Comparison of ENCODE assay signal across 25 cellular contexts in the genomic region with DNA sequence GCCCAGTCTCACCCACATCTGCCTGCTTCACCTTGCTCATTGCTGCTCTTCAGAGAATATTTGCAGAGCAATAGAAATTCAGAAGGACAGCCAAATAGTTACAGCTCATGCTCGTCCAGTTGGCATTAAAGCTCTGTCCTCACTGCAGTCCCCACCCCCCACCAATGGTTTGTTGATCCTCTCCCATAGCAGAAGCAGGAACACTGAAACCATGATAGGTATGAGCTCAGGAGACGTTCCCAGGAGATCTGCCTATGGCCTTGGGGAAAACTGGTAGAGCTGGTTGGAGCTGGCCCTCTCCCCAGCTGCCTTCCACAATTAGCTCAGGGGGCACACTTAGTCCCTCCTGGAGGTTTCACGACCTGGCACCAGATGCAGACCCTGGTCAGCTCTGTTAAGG.
DNase-seq lines count a peak whose midpoint lies in the region; ATAC-seq and TF ChIP-seq lines count a peak whose summit lies in the region.
"Had no signal": no experiment of that assay in that cellular context is flagged by ENCODE, and none has a peak within 500 bp of the region (broad histone marks: within the 10 kb centered on the region; RNA-seq: fewer than 3 reads in every experiment).

No MANE protein-coding gene starts in this region.

- H3K14ac ChIP-seq in neuronal stem cell (ENCODE audit: low read length), result no peak overlapping the region

- no peaks in the 10 kb centered on the region for H3K79me2 ChIP-seq in MM.1S (ENCODE audit: low read length)

- H3K4me1 ChIP-seq in foreskin keratinocyte (no peaks in the 10 kb centered on the region), neuronal stem cell (ENCODE audit: control insufficient read depth in 2 of 2, insufficient read depth in 1 of 2, low read depth in 1 of 2, low read length in 2 of 2) (no peaks in the 10 kb centered on the region), MM.1S (ENCODE audit: low read length) (no peaks in the 10 kb centered on the region)
- H3K4me1 ChIP-seq: BLaER1 treated with 17β-estradiol and CSF1 and Interleukin-3, amounts not matched to agents 10 nM and 100 nM; gastroesophageal sphincter; pancreas had no signal

- DNase-seq in DMS53 (lab: John Stamatoyannopoulos, UW) (peak; percentile 56), NCI-H2196 (lab: John Stamatoyannopoulos, UW; ENCODE audit: unreplicated experiment) (peak; percentile 43), foreskin keratinocyte (no peak), neuronal stem cell (ENCODE audit: low spot score) (no peak), glomerular visceral epithelial cell (ENCODE audit: extremely low spot score) (no peak), RWPE1 (ENCODE audit: low spot score) (no peak), MM.1S (no peak)
- DNase-seq: activated B cell treated with CpG ODN at 0.5 μM for 24 hours; activated CD4-positive, alpha-beta memory T cell treated with anti-CD3 and anti-CD28 coated beads for 36 hours; activated effector memory CD4-positive, alpha-beta T cell treated with Interleukin-2 at 50 U/mL for 16 hours; effector CD4-positive, alpha-beta T cell; esophagus squamous epithelium; H9; kidney glomerular epithelial cell; natural killer cell; NCI-H1048; NCI-H2107; NCI-H524; stimulated activated CD8-positive, alpha-beta memory T cell treated with anti-CD3 and anti-CD28 coated beads, Interleukin-4, amount 100 ng/mL, for 48 hours had no signal

- H3K9me2 ChIP-seq in MM.1S (replicated peaks; ENCODE audit: insufficient read depth, low read length), result no peaks in the 10 kb centered on the region

- TF ChIP-seq CTCF in foreskin keratinocyte (conservative IDR thresholded peaks at IDR 0.05) (no peak), RWPE1 (conservative IDR thresholded peaks at IDR 0.05; ENCODE audit: low read depth) (no peak), MM.1S (IDR thresholded peaks at IDR 0.05; ENCODE audit: low read length) (no peak)

- no peaks in the 10 kb centered on the region for H3K9me3 ChIP-seq in neuronal stem cell (replicated peaks in 1 of 2; ENCODE audit: control insufficient read depth in 2 of 2, insufficient read depth in 1 of 2, low read depth in 1 of 2, low read length in 2 of 2)
- H3K9me3 ChIP-seq in MM.1S (replicated peaks; ENCODE audit: insufficient read depth, low read length), result no peaks in the 10 kb centered on the region
- H3K9me3 ChIP-seq: BLaER1 treated with 17β-estradiol and CSF1 and Interleukin-3, amounts not matched to agents 10 nM and 100 nM; esophagus squamous epithelium; gastroesophageal sphincter; pancreas had no signal

- no peak overlapping the region for H2BK15ac ChIP-seq in neuronal stem cell (ENCODE audit: low read length)

- no CpG with 5 or more reads among the region's 3 CpGs for WGBS in neuronal stem cell (ENCODE audit: extremely low coverage in 2 of 2, insufficient read length in 2 of 2, insufficient replicate concordance in 1 of 2), 2 donors

- no peaks in the 10 kb centered on the region for H3K27me3 ChIP-seq in foreskin keratinocyte
- H3K27me3 ChIP-seq in neuronal stem cell (ENCODE audit: control insufficient read depth in 3 of 3, insufficient read depth in 3 of 3, low read depth in 1 of 3, low read length in 3 of 3), result no peaks in the 10 kb centered on the region
- H3K27me3 ChIP-seq in MM.1S (replicated peaks; ENCODE audit: insufficient read depth, low read length), result no peaks in the 10 kb centered on the region
- H3K27me3 ChIP-seq: BLaER1 treated with 17β-estradiol and CSF1 and Interleukin-3, amounts not matched to agents 10 nM and 100 nM; esophagus squamous epithelium; gastroesophageal sphincter; pancreas had no signal

- H3K18ac ChIP-seq in neuronal stem cell (ENCODE audit: low read length), result no peak overlapping the region

- H2AFZ ChIP-seq in neuronal stem cell (ENCODE audit: low read length), result peak overlapping the region; percentile 59
- no peak overlapping the region for H2AFZ ChIP-seq in MM.1S (ENCODE audit: low read length)

- no peak overlapping the region for H3K4me3 ChIP-seq in neuronal stem cell (ENCODE audit: low read length in 2 of 2)
- H3K4me3 ChIP-seq in MM.1S (ENCODE audit: low read length), result no peak overlapping the region
- H3K4me3 ChIP-seq: BLaER1 treated with 17β-estradiol and CSF1 and Interleukin-3, amounts not matched to agents 10 nM and 100 nM; esophagus squamous epithelium; gastroesophageal sphincter; pancreas had no signal

- no peak overlapping the region for H3K4ac ChIP-seq in neuronal stem cell (ENCODE audit: low read length)

- H2BK5ac ChIP-seq in neuronal stem cell (ENCODE audit: low read length), result no peak overlapping the region

- H4K20me1 ChIP-seq in MM.1S (ENCODE audit: insufficient read depth, low read length), result no peaks in the 10 kb centered on the region
- H4K20me1 ChIP-seq: BLaER1 treated with 17β-estradiol and CSF1 and Interleukin-3, amounts not matched to agents 10 nM and 100 nM had no signal

- H3K79me1 ChIP-seq in neuronal stem cell (ENCODE audit: low read depth, low read length), result no peaks in the 10 kb centered on the region

- no peak overlapping the region for H3K27ac ChIP-seq in foreskin keratinocyte
- H3K27ac ChIP-seq in neuronal stem cell (replicated peaks; ENCODE audit: low read length), result no peak overlapping the region
- H3K27ac ChIP-seq in RWPE1, result no peak overlapping the region
- no peak overlapping the region for H3K27ac ChIP-seq in MM.1S (ENCODE audit: low read length)
- H3K27ac ChIP-seq: BLaER1 treated with 17β-estradiol and CSF1 and Interleukin-3, amounts not matched to agents 10 nM and 100 nM; esophagus squamous epithelium; gastroesophageal sphincter had no signal

- CTCF ChIA-PET in RWPE1 (lab: Yijun Ruan, JAX), result interaction anchor here (0.6 kb wide), 1 partner anchor 618 kb away, joined by 4 read pairs; no protein-coding TSS in a partner anchor

- H3F3A ChIP-seq in MM.1S (ENCODE audit: insufficient read depth, low read length), result no peaks in the 10 kb centered on the region

- H3K23ac ChIP-seq in neuronal stem cell (ENCODE audit: low read depth, low read length, poor library complexity), result no peak overlapping the region

- H2BK12ac ChIP-seq in neuronal stem cell (ENCODE audit: low read length), result no peak overlapping the region

- POLR2A ChIA-PET in RWPE1 (lab: Yijun Ruan, JAX; ENCODE audit: low non-redundant PET), result no interaction called here

- no peak overlapping the region for H2AK5ac ChIP-seq in neuronal stem cell (ENCODE audit: low read depth, low read length)

- no peak overlapping the region for H4K91ac ChIP-seq in neuronal stem cell (ENCODE audit: low read depth, low read length, poor library complexity)

- ATAC-seq in foreskin keratinocyte, result peak; percentile 16
- no peak for ATAC-seq in GM18858 (IDR thresholded peaks at IDR 0.05; ENCODE audit: unreplicated experiment)
- ATAC-seq: gastroesophageal sphincter, natural killer cell, sciatic nerve, SK-N-SH treated with all-trans-retinoic acid at 6 μM for 48 hours had no signal

- no peak overlapping the region for H2BK120ac ChIP-seq in neuronal stem cell (ENCODE audit: low read depth, low read length)

- no peak overlapping the region for H4K8ac ChIP-seq in neuronal stem cell (ENCODE audit: low read depth, low read length)

- no peaks in the 10 kb centered on the region for H3K36me3 ChIP-seq in neuronal stem cell (replicated peaks in 1 of 2; ENCODE audit: control insufficient read depth in 2 of 2, insufficient read depth in 2 of 2, low read length in 2 of 2)
- no peaks in the 10 kb centered on the region for H3K36me3 ChIP-seq in MM.1S (replicated peaks; ENCODE audit: insufficient read depth, low read length)
- H3K36me3 ChIP-seq: BLaER1 treated with 17β-estradiol and CSF1 and Interleukin-3, amounts not matched to agents 10 nM and 100 nM; esophagus squamous epithelium; gastroesophageal sphincter; pancreas had no signal

- no peak overlapping the region for H3K9ac ChIP-seq in neuronal stem cell (ENCODE audit: low read depth, low read length, poor library complexity)
- no peak overlapping the region for H3K9ac ChIP-seq in MM.1S (ENCODE audit: low read length)
- H3K9ac ChIP-seq: BLaER1 treated with 17β-estradiol and CSF1 and Interleukin-3, amounts not matched to agents 10 nM and 100 nM had no signal

- H3K4me2 ChIP-seq in neuronal stem cell (ENCODE audit: insufficient read depth, low read length, poor library complexity, severe bottlenecking), result no peak overlapping the region
- H3K4me2 ChIP-seq in MM.1S (ENCODE audit: low read depth, low read length), result no peak overlapping the region
- H3K4me2 ChIP-seq: BLaER1 treated with 17β-estradiol and CSF1 and Interleukin-3, amounts not matched to agents 10 nM and 100 nM had no signal

Comparison
In these comparisons a context has a peak if more than half of its experiments do, and no peak if none do; other contexts are left out.
1. DNase-seq: peak in DMS53 (single experiment) and NCI-H2196 (single experiment); none in foreskin keratinocyte (0 of 2), neuronal stem cell (single experiment), glomerular visceral epithelial cell (single experiment), RWPE1 (single experiment) and MM.1S (single experiment).